ENCODE assay signal across 19 cellular contexts in the genomic region with DNA sequence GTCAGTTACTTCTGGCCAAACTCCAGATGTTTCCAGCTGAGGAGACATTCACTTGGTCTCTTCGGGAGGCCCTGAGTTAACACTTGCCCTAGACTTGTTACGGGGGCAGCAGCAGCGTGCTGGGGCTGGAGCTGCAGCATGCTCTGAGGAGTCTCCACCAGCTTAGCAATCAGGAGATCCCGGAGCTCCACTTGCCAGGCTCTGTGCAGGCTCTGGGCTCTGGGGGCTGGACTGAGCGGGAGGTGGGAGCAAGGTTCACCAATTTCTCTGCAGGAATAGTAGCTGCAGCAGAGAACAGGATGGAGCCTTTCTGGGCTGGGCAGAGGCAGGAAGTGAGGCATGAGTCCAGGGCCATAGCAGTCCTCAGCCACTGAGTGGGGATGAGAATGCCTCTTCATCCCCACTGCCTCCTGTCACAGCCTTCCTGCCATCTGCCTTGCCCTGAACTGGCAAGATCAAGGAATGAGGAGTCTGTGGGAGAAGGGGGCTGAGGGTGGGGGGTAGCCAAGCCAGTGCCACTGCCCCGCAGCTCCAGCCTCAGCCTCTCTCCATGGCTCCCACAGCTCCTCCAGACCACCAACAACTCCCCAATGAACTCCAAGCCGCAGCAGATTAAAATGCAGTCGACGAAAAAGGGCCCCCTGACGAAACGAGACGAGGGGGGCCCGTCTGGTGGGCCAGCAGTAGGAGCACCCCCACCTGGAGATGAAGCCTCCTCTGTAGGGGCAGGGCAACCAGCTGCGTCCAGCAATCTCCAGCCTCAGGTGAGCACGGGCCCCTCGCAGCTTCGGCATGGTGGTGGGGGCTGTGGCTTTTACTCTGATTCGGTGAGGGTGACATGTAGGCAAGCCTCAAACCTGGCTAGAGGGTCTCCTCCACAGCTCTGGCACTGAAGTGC. TPM values are rescaled to one million over a fixed set of nuclear protein-coding genes. Genes with fewer than 3 reads are reported as not detected.
DNase-seq lines count a peak whose midpoint lies in the region; ATAC-seq and TF ChIP-seq lines count a peak whose summit lies in the region.
"Had no signal": no experiment of that assay in that cellular context is flagged by ENCODE, and none has a peak within 500 bp of the region (broad histone marks: within the 10 kb centered on the region; RNA-seq: fewer than 3 reads in every experiment).

No MANE protein-coding gene starts in this region.

- peak; percentile 12 for DNase-seq in activated T-cell treated with anti-CD3 and anti-CD28 coated beads, Interleukin-2, amount 50 U/mL, for 1 hour
- DNase-seq in activated T-cell treated with anti-CD3 and anti-CD28 coated beads, Interleukin-2, amount 50 U/mL, for 48 hours = no peak
- DNase-seq in RWPE1 (ENCODE audit: low spot score) (no peak), dermis blood vessel endothelial cell (peak; percentile 27), smooth muscle cell of the brain vasculature (ENCODE audit: low read depth, low spot score) (peak; percentile 73), NCI-H748 treated with DMSO at 0.1 percent for 48 hours (lab: John Stamatoyannopoulos, UW) (no peak)
- DNase-seq: activated gamma-delta T cell treated with Interleukin-2 at 50 U/mL for 16 hours; CD4-positive, CD25-positive, alpha-beta regulatory T cell; DMS79; effector CD4-positive, alpha-beta T cell; GM23248; NCI-H1930; NCI-H446 treated with DMSO at 0.1 percent for 48 hours; SW 1271 had no signal

- ATAC-seq in GM21360 (IDR thresholded peaks at IDR 0.05; ENCODE audit: unreplicated experiment) (no peak), HG02763 (IDR thresholded peaks at IDR 0.05; ENCODE audit: unreplicated experiment) (no peak)
- ATAC-seq: sciatic nerve had no signal

- POLR2A ChIA-PET in RWPE1 (lab: Yijun Ruan, JAX; ENCODE audit: low non-redundant PET) = interaction anchor here (0.5 kb wide), 1 partner anchor 34 kb away, joined by 4 read pairs; no protein-coding TSS in a partner anchor

- no peak for TF ChIP-seq CTCF in RWPE1 (conservative IDR thresholded peaks at IDR 0.05; ENCODE audit: low read depth)

- CTCF ChIA-PET in RWPE1 (lab: Yijun Ruan, JAX) = no interaction called here

- peak overlapping the region; percentile 27 for H3K27ac ChIP-seq in RWPE1
- H3K27ac ChIP-seq: GM23248, ovary, upper lobe of left lung had no signal

RNA-seq across cellular contexts. Expression of gene GTPBP1, which starts 23.4 kb away (rescaled TPM):
- total RNA-seq in dermis blood vessel endothelial cell = 35.1 and 46.7 TPM in 2 replicates

RNA-seq across cellular contexts. Expression of gene SUN2, which starts 26.6 kb away (rescaled TPM):
- 186 and 260 TPM in 2 replicates for total RNA-seq in dermis blood vessel endothelial cell

RNA-seq across cellular contexts. Expression of gene JOSD1, which starts 28.4 kb away (rescaled TPM):
- 98.4 and 117 TPM in 2 replicates for total RNA-seq in dermis blood vessel endothelial cell

RNA-seq across cellular contexts. Expression of gene TOMM22, which starts 47.4 kb away (rescaled TPM):
- total RNA-seq in dermis blood vessel endothelial cell = 59.8 and 76.6 TPM in 2 replicates

Comparison
In these comparisons a context has a peak if more than half of its experiments do, and no peak if none do; other contexts are left out.
1. DNase-seq: peak in activated T-cell treated with anti-CD3 and anti-CD28 coated beads, Interleukin-2, amount 50 U/mL, for 1 hour (single experiment), dermis blood vessel endothelial cell (single experiment) and smooth muscle cell of the brain vasculature (single experiment); none in activated T-cell treated with anti-CD3 and anti-CD28 coated beads, Interleukin-2, amount 50 U/mL, for 48 hours (0 of 2), RWPE1 (single experiment) and NCI-H748 treated with DMSO at 0.1 percent for 48 hours (single experiment).